8 cellular contexts compared by ENCODE assay signal in genomic region chr14:88492272-88493089, GRCh38.
A peak's percentile ranks its signal among the peaks of the same experiment; 100 is the strongest.
DNase-seq lines count a peak whose midpoint lies in the region; ATAC-seq and TF ChIP-seq lines count a peak whose summit lies in the region.

No MANE protein-coding gene starts in this region.

- H3K36me3 Mint-ChIP-seq in CD8-positive, alpha-beta memory T cell = no peaks in the 10 kb centered on the region
- H3K36me3 Mint-ChIP-seq in activated CD4-positive, alpha-beta T cell treated with anti-CD3 and anti-CD28 coated beads, Interleukin-2, amount 10 ng/mL, durations not matched to agents 7 days and 5 days (ENCODE audit: low read depth) = no peaks in the 10 kb centered on the region

- no peaks in the 10 kb centered on the region for H3K4me1 ChIP-seq in CD8-positive, alpha-beta memory T cell (ENCODE audit: insufficient read depth, low read length)
- H3K4me1 ChIP-seq in lower lobe of right lung = no peaks in the 10 kb centered on the region

- H3K4me1 Mint-ChIP-seq in CD8-positive, alpha-beta memory T cell = peaks cover 0 to 7% (median 0%) of the 10 kb centered on the region in 3 donors
- H3K4me1 Mint-ChIP-seq in activated CD4-positive, alpha-beta T cell treated with anti-CD3 and anti-CD28 coated beads, Interleukin-2, amount 10 ng/mL, durations not matched to agents 7 days and 5 days = peaks cover 3% of the 10 kb centered on the region

- ATAC-seq in GM19328 (IDR thresholded peaks at IDR 0.05; ENCODE audit: unreplicated experiment) (peak; percentile 86), HG03378 (IDR thresholded peaks at IDR 0.05; ENCODE audit: unreplicated experiment) (peak; percentile 96), lower lobe of right lung (peak; percentile 85 to 92)

- DNase-seq in CD8-positive, alpha-beta memory T cell = peak; percentile 11 to 68 (median 50)
- DNase-seq in NCI-H526 (lab: John Stamatoyannopoulos, UW) = peak; percentile 33 to 89
- peak; percentile 81 for DNase-seq in activated CD4-positive, alpha-beta T cell treated with anti-CD3 and anti-CD28 coated beads, Interleukin-2, amount 10 ng/mL, durations not matched to agents 7 days and 5 days
- peak; percentile 59 to 75 for DNase-seq in dermis microvascular lymphatic vessel endothelial cell (ENCODE audit: low read depth in 2 of 2)
- DNase-seq in lower lobe of right lung = no peak
- DNase-seq in stimulated activated CD8-positive, alpha-beta memory T cell treated with anti-CD3 and anti-CD28 coated beads, Interleukin-15, amount 100 ng/mL, for 1 hour (ENCODE audit: low read depth) = peak; percentile 50

- POLR2A ChIA-PET in CD8-positive, alpha-beta memory T cell (lab: Charles Lee) = no interaction called here
- POLR2A ChIA-PET in activated CD4-positive, alpha-beta T cell treated with anti-CD3 and anti-CD28 coated beads, Interleukin-2, amount 10 ng/mL, durations not matched to agents 7 days and 5 days (lab: Charles Lee) = no interaction called here

- H3K4me3 Mint-ChIP-seq in CD8-positive, alpha-beta memory T cell = no peak overlapping the region
- H3K4me3 Mint-ChIP-seq in activated CD4-positive, alpha-beta T cell treated with anti-CD3 and anti-CD28 coated beads, Interleukin-2, amount 10 ng/mL, durations not matched to agents 7 days and 5 days = no peak overlapping the region

- CTCF ChIA-PET in CD8-positive, alpha-beta memory T cell (lab: Charles Lee) = interaction anchor here (0.6 to 1.5 kb wide), 3 partner anchors 41 to 375 kb away, joined by 3 to 5 read pairs (median 3); no protein-coding TSS in a partner anchor
- CTCF ChIA-PET in activated CD4-positive, alpha-beta T cell treated with anti-CD3 and anti-CD28 coated beads, Interleukin-2, amount 10 ng/mL, durations not matched to agents 7 days and 5 days (lab: Charles Lee) = interaction anchor here (0.9 kb wide), 1 partner anchor 8 kb away, joined by 3 read pairs; no protein-coding TSS in a partner anchor

- no peaks in the 10 kb centered on the region for H3K9me3 ChIP-seq in CD8-positive, alpha-beta memory T cell (ENCODE audit: low read length)
- no peaks in the 10 kb centered on the region for H3K9me3 ChIP-seq in lower lobe of right lung

- H3K27ac Mint-ChIP-seq in CD8-positive, alpha-beta memory T cell = no peak overlapping the region
- no peak overlapping the region for H3K27ac Mint-ChIP-seq in activated CD4-positive, alpha-beta T cell treated with anti-CD3 and anti-CD28 coated beads, Interleukin-2, amount 10 ng/mL, durations not matched to agents 7 days and 5 days

- H3K36me3 ChIP-seq in CD8-positive, alpha-beta memory T cell (ENCODE audit: insufficient read depth, low read length) = no peaks in the 10 kb centered on the region
- H3K36me3 ChIP-seq in lower lobe of right lung = peaks cover 56% of the 10 kb centered on the region

- no peak overlapping the region for H3K4me3 ChIP-seq in CD8-positive, alpha-beta memory T cell (ENCODE audit: low read length)
- H3K4me3 ChIP-seq in lower lobe of right lung = no peak overlapping the region

- no peaks in the 10 kb centered on the region for H3K9me3 Mint-ChIP-seq in CD8-positive, alpha-beta memory T cell
- H3K9me3 Mint-ChIP-seq in activated CD4-positive, alpha-beta T cell treated with anti-CD3 and anti-CD28 coated beads, Interleukin-2, amount 10 ng/mL, durations not matched to agents 7 days and 5 days = no peaks in the 10 kb centered on the region

- H3K27me3 Mint-ChIP-seq in CD8-positive, alpha-beta memory T cell = peaks cover 0 to 20% of the 10 kb centered on the region in 2 donors
- peaks cover 5% of the 10 kb centered on the region for H3K27me3 Mint-ChIP-seq in activated CD4-positive, alpha-beta T cell treated with anti-CD3 and anti-CD28 coated beads, Interleukin-2, amount 10 ng/mL, durations not matched to agents 7 days and 5 days

- no peak overlapping the region for H3K27ac ChIP-seq in CD8-positive, alpha-beta memory T cell (ENCODE audit: low read depth, low read length)
- no peak overlapping the region for H3K27ac ChIP-seq in lower lobe of right lung

- no peaks in the 10 kb centered on the region for H3K27me3 ChIP-seq in CD8-positive, alpha-beta memory T cell (ENCODE audit: insufficient read depth, low read length, poor library complexity, severe bottlenecking)
- H3K27me3 ChIP-seq in lower lobe of right lung (ENCODE audit: low read depth) = no peaks in the 10 kb centered on the region

- peak; percentile 97 for TF ChIP-seq CTCF in lower lobe of right lung (IDR thresholded peaks at IDR 0.05)

- intact Hi-C loops in lower lobe of right lung (cut with DNase I) = no loop called here
